Comparison of ENCODE assay signal across 12 cellular contexts in the genomic region with DNA sequence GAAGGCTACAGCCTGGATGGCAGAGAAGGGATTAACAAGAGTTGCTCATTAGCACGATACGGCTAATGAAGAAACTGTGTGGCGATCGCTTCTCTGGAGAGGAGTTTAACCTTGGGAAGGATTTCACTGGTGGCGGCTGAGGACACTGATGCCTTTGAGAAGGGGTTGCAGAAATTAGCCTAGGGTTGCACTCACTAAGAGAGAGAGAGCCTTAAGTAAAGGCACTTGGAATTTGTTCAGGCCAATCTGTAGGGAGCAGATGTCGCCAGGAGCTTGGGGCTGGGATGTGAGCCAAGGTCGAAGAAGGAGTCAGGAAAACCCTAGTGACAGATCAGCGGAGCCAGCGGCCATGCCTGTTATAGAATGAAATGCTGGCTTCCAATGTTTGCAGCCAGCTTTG. TPM values are rescaled to one million over a fixed set of nuclear protein-coding genes. Genes with fewer than 3 reads are reported as not detected.
DNase-seq lines count a peak whose midpoint lies in the region; ATAC-seq and TF ChIP-seq lines count a peak whose summit lies in the region.
"Had no signal": no experiment of that assay in that cellular context is flagged by ENCODE, and none has a peak within 500 bp of the region (broad histone marks: within the 10 kb centered on the region; RNA-seq: fewer than 3 reads in every experiment).

No MANE protein-coding gene starts in this region.

- no peak overlapping the region for H3K4me3 ChIP-seq in WERI-Rb-1 (ENCODE audit: low read depth, low read length)
- H3K4me3 ChIP-seq in left ventricle myocardium inferior, result peak overlapping the region; percentile 33
- peak overlapping the region; percentile 36 for H3K4me3 ChIP-seq in rectal smooth muscle tissue (ENCODE audit: low read length)
- H3K4me3 ChIP-seq: sigmoid colon had no signal

- TF ChIP-seq CTCF in WERI-Rb-1 (IDR thresholded peaks at IDR 0.05; ENCODE audit: low read depth, low read length) (no peak), left ventricle myocardium inferior (IDR thresholded peaks at IDR 0.05; ENCODE audit: borderline replicate concordance) (no peak)

- no peak overlapping the region for H3K27ac ChIP-seq in WERI-Rb-1
- H3K27ac ChIP-seq in left ventricle myocardium inferior (replicated peaks), result peak overlapping the region; percentile 49
- H3K27ac ChIP-seq in rectal smooth muscle tissue (ENCODE audit: low read depth, low read length), result no peak overlapping the region
- H3K27ac ChIP-seq: sigmoid colon had no signal

- DNase-seq in M059J (ENCODE audit: low read depth), result peak; percentile 30
- DNase-seq in WERI-Rb-1, result peak; percentile 55
- peak; percentile 61 for DNase-seq in left ventricle myocardium inferior
- no peak for DNase-seq in SW 1271 (lab: John Stamatoyannopoulos, UW)
- no peak for DNase-seq in NCI-H1694 (lab: John Stamatoyannopoulos, UW)
- DNase-seq in NOMO-1 (lab: John Stamatoyannopoulos, UW; ENCODE audit: unreplicated experiment in 2 of 2), result no peak
- DNase-seq: activated naive CD8-positive, alpha-beta T cell treated with anti-CD3 and anti-CD28 coated beads, Interleukin-2, amount 10 ng/mL, durations not matched to agents 7 days and 5 days; GDM1; immature natural killer cell; sigmoid colon had no signal

- no peaks in the 10 kb centered on the region for H3K9me3 ChIP-seq in WERI-Rb-1 (ENCODE audit: severe bottlenecking)
- H3K9me3 ChIP-seq in left ventricle myocardium inferior (replicated peaks), result no peaks in the 10 kb centered on the region
- H3K9me3 ChIP-seq: sigmoid colon had no signal

- no peak overlapping the region for H3K9ac ChIP-seq in rectal smooth muscle tissue (ENCODE audit: low read length)

- intact Hi-C loops in left ventricle myocardium inferior (cut with micrococcal nuclease), result no loop called here

- H3K4me1 ChIP-seq in left ventricle myocardium inferior (peaks cover 18% of the 10 kb centered on the region), rectal smooth muscle tissue (ENCODE audit: control insufficient read depth, insufficient read depth, low read length) (no peaks in the 10 kb centered on the region)

- H3K36me3 ChIP-seq in WERI-Rb-1, result no peaks in the 10 kb centered on the region
- H3K36me3 ChIP-seq in left ventricle myocardium inferior, result no peaks in the 10 kb centered on the region
- H3K36me3 ChIP-seq in rectal smooth muscle tissue (ENCODE audit: control insufficient read depth, insufficient read depth, low read length), result no peaks in the 10 kb centered on the region
- H3K36me3 ChIP-seq: sigmoid colon had no signal

- peaks cover 6% of the 10 kb centered on the region for H3K27me3 ChIP-seq in WERI-Rb-1 (ENCODE audit: insufficient read depth, low read depth, severe bottlenecking)
- H3K27me3 ChIP-seq in left ventricle myocardium inferior (ENCODE audit: low read depth), result no peaks in the 10 kb centered on the region
- no peaks in the 10 kb centered on the region for H3K27me3 ChIP-seq in rectal smooth muscle tissue (ENCODE audit: control insufficient read depth, insufficient read depth, low read length)
- H3K27me3 ChIP-seq: sigmoid colon had no signal

- no peak for ATAC-seq in HG03045 (IDR thresholded peaks at IDR 0.05; ENCODE audit: unreplicated experiment)

RNA-seq across cellular contexts. Expression of a gene that starts 43.6 kb away (rescaled TPM):
- total RNA-seq in M059J (2014; rRNA removed; shearing (Covaris generic)), result 88.0 and 119 TPM in 2 replicates
- total RNA-seq in left ventricle myocardium inferior, result 38.8 TPM

Comparison
In these comparisons a context has a peak if more than half of its experiments do, and no peak if none do; other contexts are left out.
1. DNase-seq: peak in M059J (single experiment), WERI-Rb-1 (single experiment) and left ventricle myocardium inferior (single experiment); none in SW 1271 (0 of 2), NCI-H1694 (single experiment) and NOMO-1 (0 of 2).